Comparison of ENCODE assay signal across 10 cellular contexts in the genomic region with DNA sequence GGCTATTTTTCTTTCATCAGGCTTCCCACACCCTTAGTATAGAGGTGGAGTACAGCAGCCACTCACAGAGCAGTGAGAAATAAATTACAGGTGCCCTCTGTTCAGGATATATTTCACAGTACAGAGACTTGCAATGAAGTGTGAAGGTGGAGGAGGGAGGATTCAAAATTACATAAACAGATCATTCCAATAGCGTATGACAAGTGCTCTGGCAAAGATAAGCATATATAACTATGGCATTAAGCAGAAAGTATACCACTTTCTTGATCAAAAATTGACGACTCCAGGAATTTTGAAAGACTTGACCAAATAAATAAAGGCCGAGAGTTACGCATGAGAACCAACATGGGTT.
DNase-seq lines count a peak whose midpoint lies in the region; ATAC-seq and TF ChIP-seq lines count a peak whose summit lies in the region.
"Had no signal": no experiment of that assay in that cellular context is flagged by ENCODE, and none has a peak within 500 bp of the region (broad histone marks: within the 10 kb centered on the region; RNA-seq: fewer than 3 reads in every experiment).

No MANE protein-coding gene starts in this region.

- intact Hi-C loops in dorsolateral prefrontal cortex (cut with DNase I), result no loop called here

- H3K4me3 Mint-ChIP-seq in IgD-negative memory B cell, result peak overlapping the region in 3 of 4 donors; percentile 19 to 83 (median 71)
- peak overlapping the region; percentile 91 for H3K4me3 Mint-ChIP-seq in nephron

- peak overlapping the region in 1 of 3 donors; percentile 18 for H3K27ac Mint-ChIP-seq in IgD-negative memory B cell
- peak overlapping the region; percentile 78 to 96 (median 79) for H3K27ac Mint-ChIP-seq in nephron

- DNase-seq in BJ (ENCODE audit: low read depth), result no peak
- no peak for DNase-seq in dorsolateral prefrontal cortex
- DNase-seq in NCI-H1092 (lab: John Stamatoyannopoulos, UW), result no peak
- DNase-seq in germinal center (ENCODE audit: low spot score), result no peak
- DNase-seq: activated CD8-positive, alpha-beta memory T cell treated with anti-CD3 and anti-CD28 coated beads, Interleukin-2, amount 10 ng/mL, durations not matched to agents 7 days and 5 days had no signal

- ATAC-seq in activated CD4-positive, CD25-positive, alpha-beta regulatory T cell treated with anti-CD3 and anti-CD28 coated beads, Interleukin-2, amount 50 U/mL, for 24 hours, result no peak
- no peak for ATAC-seq in HG02870 (IDR thresholded peaks at IDR 0.05; ENCODE audit: unreplicated experiment)
- ATAC-seq: activated CD8-positive, alpha-beta memory T cell treated with anti-CD3 and anti-CD28 coated beads, Interleukin-2, amount 10 ng/mL, durations not matched to agents 7 days and 5 days had no signal

- H3K4me3 ChIP-seq in BJ (ENCODE audit: low read depth, low read length) (0 out of 2 replicates have a peak overlapping the region, but pooled peaks have one; percentile 6), dorsolateral prefrontal cortex (peak overlapping the region; percentile 40 to 74 (median 58))

- TF ChIP-seq CTCF in BJ (IDR thresholded peaks at IDR 0.05; ENCODE audit: insufficient read depth, low read depth, low read length) (no peak), dorsolateral prefrontal cortex (IDR thresholded peaks at IDR 0.05 in 54 of 56, conservative IDR thresholded peaks at IDR 0.05 in 2 of 56; ENCODE audit: low read depth in 1 of 56, partially characterized antibody in 56 of 56) (no peak), nephron (IDR thresholded peaks at IDR 0.05; ENCODE audit: unreplicated experiment in 3 of 3) (no peak)

- H3K4me1 Mint-ChIP-seq in IgD-negative memory B cell, result peaks cover 2 to 15% (median 7%) of the 10 kb centered on the region in 3 donors
- H3K4me1 Mint-ChIP-seq in nephron, result no peaks in the 10 kb centered on the region

- peak overlapping the region in 53 of 59 donors; percentile 57 to 96 (median 88) for H3K27ac ChIP-seq in dorsolateral prefrontal cortex
- H3K27ac ChIP-seq: KMS-11 had no signal

- CTCF ChIA-PET in BJ (lab: Yijun Ruan, JAX), result no interaction called here

- no peaks in the 10 kb centered on the region for H3K36me3 ChIP-seq in BJ (ENCODE audit: control insufficient read depth, insufficient read depth, low read length)

- H3K27me3 ChIP-seq in BJ (ENCODE audit: control insufficient read depth, insufficient read depth, low read length) (peaks cover 16% of the 10 kb centered on the region), dorsolateral prefrontal cortex (peaks cover 0 to 86% (median 16%) of the 10 kb centered on the region in 45 donors)

- POLR2A ChIA-PET in BJ (lab: Charles Lee), result no interaction called here

- H3K36me3 Mint-ChIP-seq in IgD-negative memory B cell (peaks cover 3% of the 10 kb centered on the region), nephron (ENCODE audit: low read depth) (peaks cover 8% of the 10 kb centered on the region)

- H3K27me3 Mint-ChIP-seq in IgD-negative memory B cell (peaks cover 62% of the 10 kb centered on the region), nephron (ENCODE audit: low read depth) (peaks cover 19% of the 10 kb centered on the region)

- H3K9me3 Mint-ChIP-seq in IgD-negative memory B cell (peaks cover 0 to 23% (median 2%) of the 10 kb centered on the region in 3 donors), nephron (peaks cover 4% of the 10 kb centered on the region)
